Comparison of ENCODE assay signal across 14 cellular contexts in genomic region chr6:157962601-157963084, GRCh38. TPM values are rescaled to one million over a fixed set of nuclear protein-coding genes. Genes with fewer than 3 reads are reported as not detected.
DNase-seq lines count a peak whose midpoint lies in the region; ATAC-seq and TF ChIP-seq lines count a peak whose summit lies in the region.
"Had no signal": no experiment of that assay in that cellular context is flagged by ENCODE, and none has a peak within 500 bp of the region (broad histone marks: within the 10 kb centered on the region; RNA-seq: fewer than 3 reads in every experiment).

No MANE protein-coding gene starts in this region.

- H3K36me3 ChIP-seq in SJCRH30 (no peaks in the 10 kb centered on the region), HAP-1 (replicated peaks) (no peaks in the 10 kb centered on the region)
- H3K36me3 ChIP-seq in naive thymus-derived CD4-positive, alpha-beta T cell (ENCODE audit: control insufficient read depth in 2 of 3, insufficient read depth in 3 of 3, low read length in 3 of 3), result no peaks in the 10 kb centered on the region
- no peaks in the 10 kb centered on the region for H3K36me3 ChIP-seq in effector memory CD4-positive, alpha-beta T cell (ENCODE audit: control insufficient read depth, insufficient read depth, low read length)
- H3K36me3 ChIP-seq: vagina had no signal

- no peaks in the 10 kb centered on the region for H3K27me3 Mint-ChIP-seq in naive thymus-derived CD4-positive, alpha-beta T cell

- CTCF ChIA-PET in naive thymus-derived CD4-positive, alpha-beta T cell (lab: Charles Lee), result interaction anchor here (0.6 kb wide), 1 partner anchor 44 kb away, joined by 3 read pairs; no protein-coding TSS in a partner anchor

- H3K4me1 ChIP-seq in SJCRH30, result peaks cover 12% of the 10 kb centered on the region
- peaks cover 0 to 14% of the 10 kb centered on the region in 2 donors for H3K4me1 ChIP-seq in naive thymus-derived CD4-positive, alpha-beta T cell (ENCODE audit: control insufficient read depth in 2 of 2, insufficient read depth in 2 of 2, low read length in 2 of 2)
- H3K4me1 ChIP-seq in effector memory CD4-positive, alpha-beta T cell (ENCODE audit: control insufficient read depth, insufficient read depth, low read length, poor library complexity, severe bottlenecking), result peaks cover 5% of the 10 kb centered on the region
- H3K4me1 ChIP-seq in HAP-1, result peaks cover 13% of the 10 kb centered on the region
- H3K4me1 ChIP-seq: vagina had no signal

- POLR2A ChIA-PET in naive thymus-derived CD4-positive, alpha-beta T cell (lab: Charles Lee), result interaction anchor here (0.8 to 1.9 kb wide), 3 partner anchors 19 to 937 kb away, joined by 3 to 4 read pairs (median 3); partner anchors contain the start of gene SYNJ2

- peaks cover 6 to 41% (median 12%) of the 10 kb centered on the region in 5 donors for H3K36me3 Mint-ChIP-seq in naive thymus-derived CD4-positive, alpha-beta T cell

- peak; percentile 31 for ATAC-seq in naive thymus-derived CD4-positive, alpha-beta T cell

- no peaks in the 10 kb centered on the region for H3K27me3 ChIP-seq in SJCRH30
- no peaks in the 10 kb centered on the region for H3K27me3 ChIP-seq in naive thymus-derived CD4-positive, alpha-beta T cell (ENCODE audit: control insufficient read depth in 2 of 2, insufficient read depth in 2 of 2, low read length in 2 of 2)
- no peaks in the 10 kb centered on the region for H3K27me3 ChIP-seq in effector memory CD4-positive, alpha-beta T cell (replicated peaks; ENCODE audit: control insufficient read depth, insufficient read depth, low read length, poor library complexity, severe bottlenecking)
- H3K27me3 ChIP-seq in HAP-1 (ENCODE audit: low read depth), result no peaks in the 10 kb centered on the region
- H3K27me3 ChIP-seq: vagina had no signal

- peak overlapping the region; percentile 77 to 97 (median 89) for H3K27ac Mint-ChIP-seq in naive thymus-derived CD4-positive, alpha-beta T cell
- H3K27ac Mint-ChIP-seq: nephron progenitor cell had no signal

- in situ Hi-C loops in astrocyte of the spinal cord (cut with HindIII; ENCODE audit: low sequenced_read_pairs) (no loop called here), HAP-1 (cut with MboI; ENCODE audit: low sequenced_read_pairs) (no loop called here)

- peaks cover 8 to 32% (median 28%) of the 10 kb centered on the region in 7 donors for H3K4me1 Mint-ChIP-seq in naive thymus-derived CD4-positive, alpha-beta T cell
- H3K4me1 Mint-ChIP-seq: nephron progenitor cell had no signal

- TF ChIP-seq CTCF in astrocyte of the spinal cord (IDR thresholded peaks at IDR 0.05; ENCODE audit: low read depth, low read length), result no peak

- H3K9me3 ChIP-seq in SJCRH30 (replicated peaks) (no peaks in the 10 kb centered on the region; the same call in 1 of the 2 replicates), HAP-1 (peaks cover 14% of the 10 kb centered on the region)
- H3K9me3 ChIP-seq in naive thymus-derived CD4-positive, alpha-beta T cell (ENCODE audit: control insufficient read depth in 2 of 3, low read length in 3 of 3), result peaks cover 0 to 5% (median 0%) of the 10 kb centered on the region in 3 experiments
- no peaks in the 10 kb centered on the region for H3K9me3 ChIP-seq in effector memory CD4-positive, alpha-beta T cell (ENCODE audit: control insufficient read depth, low read length)
- H3K9me3 ChIP-seq: vagina had no signal

- H3K4me3 ChIP-seq in SJCRH30 (no peak overlapping the region), astrocyte of the spinal cord (ENCODE audit: low read depth, low read length) (no peak overlapping the region), HAP-1 (no peak overlapping the region)
- peak overlapping the region; percentile 14 for H3K4me3 ChIP-seq in naive thymus-derived CD4-positive, alpha-beta T cell (ENCODE audit: low read length)
- no peak overlapping the region for H3K4me3 ChIP-seq in effector memory CD4-positive, alpha-beta T cell (ENCODE audit: insufficient read depth, low read depth, low read length, poor library complexity, severe bottlenecking)
- H3K4me3 ChIP-seq: PC-9, vagina had no signal

- H3K27ac ChIP-seq in SJCRH30, result peak overlapping the region; percentile 56
- peak overlapping the region; percentile 25 for H3K27ac ChIP-seq in naive thymus-derived CD4-positive, alpha-beta T cell (ENCODE audit: low read depth, low read length)
- no peak overlapping the region for H3K27ac ChIP-seq in effector memory CD4-positive, alpha-beta T cell (ENCODE audit: insufficient read depth, low read length, poor library complexity, severe bottlenecking)
- H3K27ac ChIP-seq: PC-9, vagina had no signal

- peak overlapping the region; percentile 51 to 84 (median 72) for H3K4me3 Mint-ChIP-seq in naive thymus-derived CD4-positive, alpha-beta T cell
- H3K4me3 Mint-ChIP-seq: nephron progenitor cell had no signal

- H3K9me3 Mint-ChIP-seq in naive thymus-derived CD4-positive, alpha-beta T cell, result peaks cover 7 to 26% (median 19%) of the 10 kb centered on the region in 11 donors

- DNase-seq in ELR (ENCODE audit: low read depth) (peak; percentile 63), SJCRH30 (no peak), astrocyte of the spinal cord (ENCODE audit: low read depth, low spot score) (peak; percentile 62), islet precursor cell (no peak), 8988T (no peak), HAP-1 (ENCODE audit: low spot score in 2 of 2) (no peak)
- peak in 4 of 9 donors; percentile 26 to 50 (median 41) for DNase-seq in naive thymus-derived CD4-positive, alpha-beta T cell
- DNase-seq in effector memory CD4-positive, alpha-beta T cell, result no peak
- DNase-seq: activated CD4-positive, CD25-positive, alpha-beta regulatory T cell; cortex of kidney; NCI-H1417; nephron progenitor cell; PC-9 had no signal

- intact Hi-C loops in naive thymus-derived CD4-positive, alpha-beta T cell (cut with micrococcal nuclease), result loop anchor here (1.0 to 5.0 kb wide), 6 partner anchors 18 to 245 kb away; partner anchors contain the start of gene SYNJ2 (in 2 of the 2)

RNA-seq across cellular contexts. Expression of gene SYNJ2, which starts 19.0 kb away (rescaled TPM):
- 32.5 and 33.4 TPM in 2 replicates for total RNA-seq in SJCRH30 (2014; rRNA removed; shearing (Covaris generic))
- 10 to 100 TPM; 22.4 to 36.6 (median 22.5) TPM for total RNA-seq in naive thymus-derived CD4-positive, alpha-beta T cell
- 10 to 100 TPM; 12.0 to 18.0 TPM for polyA plus RNA-seq in naive thymus-derived CD4-positive, alpha-beta T cell

Comparison
In these comparisons a context has a peak if more than half of its experiments do, and no peak if none do; other contexts are left out.
1. DNase-seq: peak in ELR (single experiment) and astrocyte of the spinal cord (single experiment); none in SJCRH30 (0 of 2), islet precursor cell (single experiment), 8988T (single experiment), effector memory CD4-positive, alpha-beta T cell (0 of 3) and HAP-1 (0 of 2).